ENCODE assay signal across 1 cellular context in the genomic region with DNA sequence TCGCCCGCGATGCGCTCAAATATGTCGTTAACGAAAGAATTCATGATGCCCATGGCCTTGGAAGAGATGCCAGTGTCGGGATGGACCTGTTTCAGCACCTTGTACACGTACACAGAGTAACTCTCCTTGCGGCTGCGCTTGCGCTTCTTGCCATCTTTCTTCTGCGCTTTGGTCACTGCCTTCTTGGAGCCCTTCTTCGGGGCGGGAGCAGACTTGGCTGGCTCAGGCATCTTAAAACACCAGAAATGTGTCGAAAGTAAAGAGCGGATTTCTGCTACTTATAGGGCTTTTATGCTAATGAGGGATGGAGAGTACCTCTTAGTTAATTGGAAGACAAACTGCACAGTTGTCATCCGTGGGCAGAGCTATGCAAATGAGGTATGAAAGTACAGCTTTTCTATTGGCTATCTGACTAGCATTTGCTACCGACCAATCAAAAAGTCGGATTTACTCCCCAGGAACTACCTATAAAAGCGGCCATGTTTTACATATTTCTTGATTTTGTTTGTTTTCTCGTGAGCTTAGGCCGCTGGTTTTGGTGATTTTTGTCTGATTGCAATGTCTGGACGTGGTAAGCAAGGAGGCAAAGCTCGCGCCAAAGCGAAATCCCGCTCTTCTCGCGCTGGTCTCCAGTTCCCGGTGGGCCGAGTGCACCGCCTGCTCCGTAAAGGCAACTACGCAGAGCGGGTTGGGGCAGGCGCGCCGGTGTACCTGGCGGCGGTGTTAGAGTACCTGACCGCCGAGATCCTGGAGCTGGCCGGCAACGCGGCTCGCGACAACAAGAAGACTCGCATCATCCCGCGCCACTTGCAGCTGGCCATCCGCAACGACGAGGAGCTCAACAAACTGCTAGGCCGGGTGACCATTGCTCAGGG.
TF ChIP-seq lines count a peak whose summit lies in the region.

No MANE protein-coding gene starts in this region.

TF ChIP-seq in K562, 482 proteins besides CTCF, POLR2A, EP300 and RAD21 (continued from another document and continues in another):
- TF ChIP-seq RCOR1 (IDR thresholded peaks at IDR 0.05; ENCODE audit: borderline replicate concordance in 1 of 2, low read depth in 2 of 2, low read length in 2 of 2), result peak in 1 of 2 experiments; percentile 63; a peak in 1 of 4 replicates
- no peak for TF ChIP-seq SMAD2 (IDR thresholded peaks at IDR 0.05; ENCODE audit: low read depth, low read length)
- no peak for TF ChIP-seq GATAD2A (IDR thresholded peaks at IDR 0.05)
- TF ChIP-seq ARID2 (IDR thresholded peaks at IDR 0.05), result peak; percentile 34; the same call in 1 of the 2 replicates
- no peak for TF ChIP-seq ZNF408 (CRISPR knock-in tag; IDR thresholded peaks at IDR 0.05; ENCODE audit: low read depth)
- peak; percentile 96 for TF ChIP-seq PML (IDR thresholded peaks at IDR 0.05; ENCODE audit: low read length)
- no peak; the same call in 1 of the 2 replicates for TF ChIP-seq RAD51 (IDR thresholded peaks at IDR 0.05; ENCODE audit: borderline replicate concordance, low read depth)
- TF ChIP-seq E2F3 (CRISPR knock-in tag; IDR thresholded peaks at IDR 0.05), result no peak
- TF ChIP-seq PYGO2 (tag; IDR thresholded peaks at IDR 0.05), result no peak
- TF ChIP-seq ZNF212 (CRISPR knock-in tag; IDR thresholded peaks at IDR 0.05), result no peak; the same call in 1 of the 2 replicates
- TF ChIP-seq POU5F1 (IDR thresholded peaks at IDR 0.05; ENCODE audit: borderline replicate concordance, low read depth, low read length, partially characterized antibody), result no peak
- no peak for TF ChIP-seq ZNF77 (CRISPR knock-in tag; IDR thresholded peaks at IDR 0.05)
- TF ChIP-seq IRF2 (CRISPR knock-in tag; IDR thresholded peaks at IDR 0.05), result no peak
- TF ChIP-seq, protein P1, sequence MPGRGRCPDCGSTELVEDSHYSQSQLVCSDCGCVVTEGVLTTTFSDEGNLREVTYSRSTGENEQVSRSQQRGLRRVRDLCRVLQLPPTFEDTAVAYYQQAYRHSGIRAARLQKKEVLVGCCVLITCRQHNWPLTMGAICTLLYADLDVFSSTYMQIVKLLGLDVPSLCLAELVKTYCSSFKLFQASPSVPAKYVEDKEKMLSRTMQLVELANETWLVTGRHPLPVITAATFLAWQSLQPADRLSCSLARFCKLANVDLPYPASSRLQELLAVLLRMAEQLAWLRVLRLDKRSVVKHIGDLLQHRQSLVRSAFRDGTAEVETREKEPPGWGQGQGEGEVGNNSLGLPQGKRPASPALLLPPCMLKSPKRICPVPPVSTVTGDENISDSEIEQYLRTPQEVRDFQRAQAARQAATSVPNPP (IDR thresholded peaks at IDR 0.05; ENCODE audit: borderline replicate concordance, insufficient read depth, insufficient read length), result no peak
- TF ChIP-seq ZC3H11A (IDR thresholded peaks at IDR 0.05; ENCODE audit: low read depth, low read length), result no peak
- TF ChIP-seq ZFX (CRISPR knock-in tag; IDR thresholded peaks at IDR 0.05), result peak; percentile 68
- TF ChIP-seq SAFB (IDR thresholded peaks at IDR 0.05; ENCODE audit: borderline replicate concordance, low read depth, low read length), result no peak
- peak; percentile 73 for TF ChIP-seq NFYB (IDR thresholded peaks at IDR 0.05; ENCODE audit: extremely low read depth, insufficient read length)
- TF ChIP-seq GTF2E2 (tag; IDR thresholded peaks at IDR 0.05), result peak; percentile 99
- peak; percentile 88 to 90 for TF ChIP-seq NRF1 (conservative IDR thresholded peaks at IDR 0.05 in 1 of 2, IDR thresholded peaks at IDR 0.05 in 1 of 2)
- TF ChIP-seq, protein P2, sequence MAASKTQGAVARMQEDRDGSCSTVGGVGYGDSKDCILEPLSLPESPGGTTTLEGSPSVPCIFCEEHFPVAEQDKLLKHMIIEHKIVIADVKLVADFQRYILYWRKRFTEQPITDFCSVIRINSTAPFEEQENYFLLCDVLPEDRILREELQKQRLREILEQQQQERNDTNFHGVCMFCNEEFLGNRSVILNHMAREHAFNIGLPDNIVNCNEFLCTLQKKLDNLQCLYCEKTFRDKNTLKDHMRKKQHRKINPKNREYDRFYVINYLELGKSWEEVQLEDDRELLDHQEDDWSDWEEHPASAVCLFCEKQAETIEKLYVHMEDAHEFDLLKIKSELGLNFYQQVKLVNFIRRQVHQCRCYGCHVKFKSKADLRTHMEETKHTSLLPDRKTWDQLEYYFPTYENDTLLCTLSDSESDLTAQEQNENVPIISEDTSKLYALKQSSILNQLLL (CRISPR knock-in tag; IDR thresholded peaks at IDR 0.05; ENCODE audit: borderline replicate concordance), result no peak
- TF ChIP-seq MTF1 (CRISPR knock-in tag; IDR thresholded peaks at IDR 0.05; ENCODE audit: borderline replicate concordance), result no peak
- no peak for TF ChIP-seq NCOA4 (IDR thresholded peaks at IDR 0.05; ENCODE audit: partially characterized antibody)
- TF ChIP-seq NFIX (CRISPR knock-in tag; IDR thresholded peaks at IDR 0.05; ENCODE audit: low read depth), result no peak
- peak; percentile 27 to 70; a peak in 3 of 4 replicates for TF ChIP-seq FOXA3 (CRISPR knock-in tag; conservative IDR thresholded peaks at IDR 0.05 in 1 of 2, IDR thresholded peaks at IDR 0.05 in 1 of 2)
- TF ChIP-seq TEAD1 (CRISPR knock-in tag; IDR thresholded peaks at IDR 0.05), result peak in 1 of 2 experiments; percentile 20; a peak in 2 of 4 replicates
- TF ChIP-seq HMG20A (CRISPR knock-in tag; conservative IDR thresholded peaks at IDR 0.05), result no peak
- TF ChIP-seq RHOXF2B (CRISPR knock-in tag; conservative IDR thresholded peaks at IDR 0.05), result 0 out of 2 replicates have a peak, but pooled peaks have one; percentile 61
- TF ChIP-seq, protein P3, sequence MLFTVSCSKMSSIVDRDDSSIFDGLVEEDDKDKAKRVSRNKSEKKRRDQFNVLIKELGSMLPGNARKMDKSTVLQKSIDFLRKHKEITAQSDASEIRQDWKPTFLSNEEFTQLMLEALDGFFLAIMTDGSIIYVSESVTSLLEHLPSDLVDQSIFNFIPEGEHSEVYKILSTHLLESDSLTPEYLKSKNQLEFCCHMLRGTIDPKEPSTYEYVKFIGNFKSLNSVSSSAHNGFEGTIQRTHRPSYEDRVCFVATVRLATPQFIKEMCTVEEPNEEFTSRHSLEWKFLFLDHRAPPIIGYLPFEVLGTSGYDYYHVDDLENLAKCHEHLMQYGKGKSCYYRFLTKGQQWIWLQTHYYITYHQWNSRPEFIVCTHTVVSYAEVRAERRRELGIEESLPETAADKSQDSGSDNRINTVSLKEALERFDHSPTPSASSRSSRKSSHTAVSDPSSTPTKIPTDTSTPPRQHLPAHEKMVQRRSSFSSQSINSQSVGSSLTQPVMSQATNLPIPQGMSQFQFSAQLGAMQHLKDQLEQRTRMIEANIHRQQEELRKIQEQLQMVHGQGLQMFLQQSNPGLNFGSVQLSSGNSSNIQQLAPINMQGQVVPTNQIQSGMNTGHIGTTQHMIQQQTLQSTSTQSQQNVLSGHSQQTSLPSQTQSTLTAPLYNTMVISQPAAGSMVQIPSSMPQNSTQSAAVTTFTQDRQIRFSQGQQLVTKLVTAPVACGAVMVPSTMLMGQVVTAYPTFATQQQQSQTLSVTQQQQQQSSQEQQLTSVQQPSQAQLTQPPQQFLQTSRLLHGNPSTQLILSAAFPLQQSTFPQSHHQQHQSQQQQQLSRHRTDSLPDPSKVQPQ (CRISPR knock-in tag; IDR thresholded peaks at IDR 0.05; ENCODE audit: borderline replicate concordance), result no peak
- TF ChIP-seq HCFC1 (IDR thresholded peaks at IDR 0.05; ENCODE audit: low read depth, low read length), result peak; percentile 52; the same call in 1 of the 2 replicates
- TF ChIP-seq, protein P4, sequence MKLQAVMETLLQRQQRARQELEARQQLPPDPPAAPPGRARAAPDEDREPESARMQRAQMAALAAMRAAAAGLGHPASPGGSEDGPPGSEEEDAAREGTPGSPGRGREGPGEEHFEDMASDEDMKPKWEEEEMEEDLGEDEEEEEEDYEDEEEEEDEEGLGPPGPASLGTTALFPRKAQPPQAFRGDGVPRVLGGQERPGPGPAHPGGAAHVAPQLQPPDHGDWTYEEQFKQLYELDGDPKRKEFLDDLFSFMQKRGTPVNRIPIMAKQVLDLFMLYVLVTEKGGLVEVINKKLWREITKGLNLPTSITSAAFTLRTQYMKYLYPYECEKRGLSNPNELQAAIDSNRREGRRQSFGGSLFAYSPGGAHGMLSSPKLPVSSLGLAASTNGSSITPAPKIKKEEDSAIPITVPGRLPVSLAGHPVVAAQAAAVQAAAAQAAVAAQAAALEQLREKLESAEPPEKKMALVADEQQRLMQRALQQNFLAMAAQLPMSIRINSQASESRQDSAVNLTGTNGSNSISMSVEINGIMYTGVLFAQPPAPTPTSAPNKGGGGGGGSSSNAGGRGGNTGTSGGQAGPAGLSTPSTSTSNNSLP (IDR thresholded peaks at IDR 0.05; ENCODE audit: borderline replicate concordance, low read depth, low read length), result no peak; the same call in 1 of the 2 replicates
- TF ChIP-seq RNF2 (IDR thresholded peaks at IDR 0.05), result no peak; the same call in none of the 2 replicates
- TF ChIP-seq, protein P5, sequence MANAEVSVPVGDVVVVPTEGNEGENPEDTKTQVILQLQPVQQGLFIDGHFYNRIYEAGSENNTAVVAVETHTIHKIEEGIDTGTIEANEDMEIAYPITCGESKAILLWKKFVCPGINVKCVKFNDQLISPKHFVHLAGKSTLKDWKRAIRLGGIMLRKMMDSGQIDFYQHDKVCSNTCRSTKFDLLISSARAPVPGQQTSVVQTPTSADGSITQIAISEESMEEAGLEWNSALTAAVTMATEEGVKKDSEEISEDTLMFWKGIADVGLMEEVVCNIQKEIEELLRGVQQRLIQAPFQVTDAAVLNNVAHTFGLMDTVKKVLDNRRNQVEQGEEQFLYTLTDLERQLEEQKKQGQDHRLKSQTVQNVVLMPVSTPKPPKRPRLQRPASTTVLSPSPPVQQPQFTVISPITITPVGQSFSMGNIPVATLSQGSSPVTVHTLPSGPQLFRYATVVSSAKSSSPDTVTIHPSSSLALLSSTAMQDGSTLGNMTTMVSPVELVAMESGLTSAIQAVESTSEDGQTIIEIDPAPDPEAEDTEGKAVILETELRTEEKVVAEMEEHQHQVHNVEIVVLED (CRISPR knock-in tag; IDR thresholded peaks at IDR 0.05), result no peak
- TF ChIP-seq, protein P6, sequence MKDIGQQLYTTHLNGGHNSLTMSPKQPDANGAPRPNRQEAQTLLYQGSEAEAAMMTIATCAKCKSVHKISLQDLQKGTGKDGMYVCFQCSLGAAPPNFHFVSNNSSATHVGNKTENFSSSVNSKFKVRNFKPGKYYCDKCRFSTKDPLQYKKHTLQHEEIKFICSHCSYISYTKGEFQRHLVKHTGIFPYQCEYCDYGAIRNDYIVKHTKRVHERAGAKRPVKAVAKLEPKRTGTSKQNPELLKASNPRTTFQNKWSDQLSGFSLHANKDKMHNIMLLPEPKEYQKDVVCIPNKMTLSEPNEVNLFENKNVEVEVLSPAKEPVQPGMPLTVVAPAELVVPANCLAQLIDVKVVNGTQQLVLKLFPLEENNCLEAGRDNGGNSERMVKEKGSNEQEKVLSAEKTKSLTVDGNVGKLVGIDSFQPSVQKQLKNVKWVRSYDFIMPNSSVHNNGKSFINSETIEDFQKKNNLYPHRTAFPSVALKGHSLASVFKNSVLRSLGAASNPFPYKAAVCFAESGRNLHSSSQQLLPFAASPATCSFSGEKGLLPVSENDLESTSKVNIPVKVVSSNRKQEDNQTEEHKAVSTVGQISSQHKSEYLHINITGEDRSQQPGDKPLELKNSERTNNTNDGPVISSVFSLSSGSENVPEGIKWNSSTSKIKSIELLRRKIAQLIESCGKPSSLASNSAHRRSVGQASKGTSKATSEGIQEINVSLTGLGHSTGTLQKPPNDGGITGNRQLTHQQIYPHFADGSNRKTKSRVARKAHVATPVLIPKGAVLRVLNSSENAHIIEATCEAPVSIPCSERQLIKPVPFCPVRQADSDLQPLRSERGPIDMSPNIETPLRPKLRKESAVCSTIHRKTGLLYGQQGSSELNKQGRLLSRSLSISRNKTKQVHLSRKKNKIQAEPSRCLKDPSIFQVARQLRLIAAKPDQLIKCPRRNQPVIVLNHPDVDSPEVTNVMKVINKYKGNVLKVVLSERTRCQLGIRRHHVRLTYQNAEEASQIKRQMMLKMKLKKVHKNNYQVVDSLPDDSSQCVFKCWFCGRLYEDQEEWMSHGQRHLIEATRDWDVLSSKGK (CRISPR knock-in tag; IDR thresholded peaks at IDR 0.05), result no peak
- TF ChIP-seq TAF1 (IDR thresholded peaks at IDR 0.05; ENCODE audit: control insufficient read depth, extremely low read depth, insufficient read depth, low read length, severe bottlenecking), result peak; percentile 80
- no peak; the same call in 1 of the 2 replicates for TF ChIP-seq ZNF217 (CRISPR knock-in tag; IDR thresholded peaks at IDR 0.05)
- peak; percentile 89; the same call in 1 of the 2 replicates for TF ChIP-seq TGIF2 (CRISPR knock-in tag; IDR thresholded peaks at IDR 0.05)
- no peak; the same call in 1 of the 2 replicates for TF ChIP-seq MEF2A (IDR thresholded peaks at IDR 0.05; ENCODE audit: control insufficient read depth, low read depth, low read length)
- peak; percentile 99 for TF ChIP-seq MED1 (CRISPR knock-in tag; IDR thresholded peaks at IDR 0.05; ENCODE audit: borderline replicate concordance)
- TF ChIP-seq, protein P7, sequence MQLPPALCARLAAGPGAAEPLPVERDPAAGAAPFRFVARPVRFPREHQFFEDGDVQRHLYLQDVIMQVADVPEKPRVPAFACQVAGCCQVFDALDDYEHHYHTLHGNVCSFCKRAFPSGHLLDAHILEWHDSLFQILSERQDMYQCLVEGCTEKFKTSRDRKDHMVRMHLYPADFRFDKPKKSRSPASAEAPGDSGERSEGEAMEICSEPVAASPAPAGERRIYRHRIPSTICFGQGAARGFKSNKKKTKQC (CRISPR knock-in tag; IDR thresholded peaks at IDR 0.05), result peak; percentile 88
- TF ChIP-seq, protein P8, sequence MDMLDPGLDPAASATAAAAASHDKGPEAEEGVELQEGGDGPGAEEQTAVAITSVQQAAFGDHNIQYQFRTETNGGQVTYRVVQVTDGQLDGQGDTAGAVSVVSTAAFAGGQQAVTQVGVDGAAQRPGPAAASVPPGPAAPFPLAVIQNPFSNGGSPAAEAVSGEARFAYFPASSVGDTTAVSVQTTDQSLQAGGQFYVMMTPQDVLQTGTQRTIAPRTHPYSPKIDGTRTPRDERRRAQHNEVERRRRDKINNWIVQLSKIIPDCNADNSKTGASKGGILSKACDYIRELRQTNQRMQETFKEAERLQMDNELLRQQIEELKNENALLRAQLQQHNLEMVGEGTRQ (CRISPR knock-in tag; IDR thresholded peaks at IDR 0.05), result no peak
- TF ChIP-seq NCOA2 (IDR thresholded peaks at IDR 0.05; ENCODE audit: partially characterized antibody in 2 of 2), result no peak
- peak; percentile 67; the same call in 1 of the 2 replicates for TF ChIP-seq HEY1 (CRISPR knock-in tag; IDR thresholded peaks at IDR 0.05; ENCODE audit: borderline replicate concordance)
- TF ChIP-seq ZNF184 (CRISPR knock-in tag; IDR thresholded peaks at IDR 0.05), result no peak
- peak; percentile 95 for TF ChIP-seq CBX1 (IDR thresholded peaks at IDR 0.05; ENCODE audit: low read depth)
- TF ChIP-seq, protein P9, sequence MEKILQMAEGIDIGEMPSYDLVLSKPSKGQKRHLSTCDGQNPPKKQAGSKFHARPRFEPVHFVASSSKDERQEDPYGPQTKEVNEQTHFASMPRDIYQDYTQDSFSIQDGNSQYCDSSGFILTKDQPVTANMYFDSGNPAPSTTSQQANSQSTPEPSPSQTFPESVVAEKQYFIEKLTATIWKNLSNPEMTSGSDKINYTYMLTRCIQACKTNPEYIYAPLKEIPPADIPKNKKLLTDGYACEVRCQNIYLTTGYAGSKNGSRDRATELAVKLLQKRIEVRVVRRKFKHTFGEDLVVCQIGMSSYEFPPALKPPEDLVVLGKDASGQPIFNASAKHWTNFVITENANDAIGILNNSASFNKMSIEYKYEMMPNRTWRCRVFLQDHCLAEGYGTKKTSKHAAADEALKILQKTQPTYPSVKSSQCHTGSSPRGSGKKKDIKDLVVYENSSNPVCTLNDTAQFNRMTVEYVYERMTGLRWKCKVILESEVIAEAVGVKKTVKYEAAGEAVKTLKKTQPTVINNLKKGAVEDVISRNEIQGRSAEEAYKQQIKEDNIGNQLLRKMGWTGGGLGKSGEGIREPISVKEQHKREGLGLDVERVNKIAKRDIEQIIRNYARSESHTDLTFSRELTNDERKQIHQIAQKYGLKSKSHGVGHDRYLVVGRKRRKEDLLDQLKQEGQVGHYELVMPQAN (IDR thresholded peaks at IDR 0.05; ENCODE audit: borderline replicate concordance), result peak; percentile 90; the same call in 1 of the 2 replicates
- TF ChIP-seq CREBBP (IDR thresholded peaks at IDR 0.05; ENCODE audit: low read depth, low read length), result no peak
